24 cellular contexts compared by ENCODE assay signal in the genomic region with DNA sequence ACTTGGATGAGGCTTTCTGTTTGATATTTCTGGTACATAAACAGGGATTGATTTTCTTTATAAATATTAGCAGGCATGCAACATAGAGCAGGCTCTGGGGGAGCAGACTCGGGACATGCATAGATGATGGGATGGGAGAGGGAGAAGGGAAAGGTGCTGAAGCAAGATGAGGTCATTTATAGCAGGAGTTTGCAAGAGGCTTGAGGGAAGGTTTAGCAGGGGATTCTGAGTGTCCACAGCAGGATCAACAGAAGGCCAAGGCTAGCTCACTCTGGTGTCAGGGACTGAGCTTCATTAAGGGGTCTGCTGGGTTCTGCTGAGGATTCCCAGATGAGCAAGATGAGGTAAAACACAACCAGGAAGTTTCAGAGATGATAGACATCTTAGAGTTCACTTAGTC.
"Had no signal": no experiment of that assay in that cellular context is flagged by ENCODE, and none has a peak within 500 bp of the region (broad histone marks: within the 10 kb centered on the region; RNA-seq: fewer than 3 reads in every experiment).

No MANE protein-coding gene starts in this region.

- H3K27ac ChIP-seq: stomach, suprapubic skin, testis, thoracic aorta, thyroid gland, tibial artery, tibial nerve, transverse colon, upper lobe of left lung, upper lobe of right lung, uterus, vagina had no signal

- H3K4me3 ChIP-seq: stomach, suprapubic skin, testis, thoracic aorta, thyroid gland, tibial artery, tibial nerve, transverse colon, upper lobe of left lung, upper lobe of right lung, uterus, vagina had no signal

- H3K4me1 ChIP-seq: stomach, suprapubic skin, testis, thyroid gland, tibial artery, tibial nerve, transverse colon, upper lobe of left lung, upper lobe of right lung, uterus, vagina had no signal

- DNase-seq: stimulated activated CD4-positive, alpha-beta T cell treated with anti-CD3 and anti-CD28 coated beads, Interleukin-2, amount 100 ng/mL, for 48 hours; stimulated activated CD4-positive, alpha-beta T cell treated with anti-CD3 and anti-CD28 coated beads, Interleukin-4, amount 100 ng/mL, for 1 hour; stimulated activated CD4-positive, alpha-beta T cell treated with anti-CD3 and anti-CD28 coated beads, Interleukin-4, amount 100 ng/mL, for 24 hours; stimulated activated CD4-positive, alpha-beta T cell treated with anti-CD3 and anti-CD28 coated beads, Interleukin-4, amount 100 ng/mL, for 4 hours; stimulated activated CD8-positive, alpha-beta memory T cell treated with anti-CD3 and anti-CD28 coated beads, Interleukin-4, amount 100 ng/mL, for 48 hours; stimulated activated naive B cell treated with anti-CD40 and anti-IgM and Interleukin-4, amounts not matched to agents 10 μg/mL and 1 μg/mL and 100 μg/mL, for 72 hours; stimulated activated naive CD4-positive, alpha-beta T cell; stimulated activated naive CD4-positive, alpha-beta T cell treated with Interleukin-2 at 50 U/mL for 16 hours; stimulated activated naive CD8-positive, alpha-beta T cell treated with anti-CD3 and anti-CD28 coated beads, Interleukin-15, amount 100 ng/mL, for 72 hours; stimulated activated naive CD8-positive, alpha-beta T cell treated with anti-CD3 and anti-CD28 coated beads, Interleukin-15, Interleukin-2, amounts not matched to agents 100 U/mL and 50 U/mL, for 24 hours; stomach; substantia nigra; testis; thyroid gland; tibial artery; transverse colon; trophoblast cell; upper lobe of left lung; upper lobe of right lung; uterus had no signal

- H3K36me3 ChIP-seq: stomach, suprapubic skin, thoracic aorta, thyroid gland, tibial artery, tibial nerve, transverse colon, upper lobe of left lung, upper lobe of right lung, uterus, vagina had no signal

- H3K27me3 ChIP-seq: stomach, suprapubic skin, testis, thyroid gland, tibial artery, tibial nerve, transverse colon, upper lobe of left lung, upper lobe of right lung, uterus, vagina had no signal

- H3K9me3 ChIP-seq: testis, thoracic aorta, thyroid gland, tibial artery, transverse colon, upper lobe of right lung, uterus, vagina had no signal
